Comparison of ENCODE assay signal across 20 cellular contexts in the genomic region with DNA sequence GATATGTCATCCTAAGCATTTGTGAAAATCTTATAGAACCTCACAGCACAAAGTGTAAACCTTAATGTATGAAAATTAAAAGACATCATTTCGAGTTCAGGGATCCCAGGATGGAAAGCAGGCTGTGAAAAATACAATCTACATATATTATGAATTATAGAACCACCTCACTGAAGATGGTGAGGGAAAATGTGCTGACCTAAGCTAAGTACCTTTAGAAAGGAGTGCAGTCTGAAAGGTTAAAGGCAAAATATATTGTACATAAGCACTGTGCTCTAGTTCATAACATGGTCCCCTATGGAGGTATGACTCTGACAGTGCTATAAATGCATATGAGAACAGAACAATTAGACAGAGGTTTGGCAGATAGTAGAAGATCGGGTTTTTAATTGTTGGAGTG.
DNase-seq lines count a peak whose midpoint lies in the region; ATAC-seq, FAIRE-seq and TF ChIP-seq lines count a peak whose summit lies in the region.
"Had no signal": no experiment of that assay in that cellular context is flagged by ENCODE, and none has a peak within 500 bp of the region (broad histone marks: within the 10 kb centered on the region; RNA-seq: fewer than 3 reads in every experiment).

No MANE protein-coding gene starts in this region.

- H3K27me3 ChIP-seq in IMR-90 (ENCODE audit: control insufficient read depth, insufficient read depth, low read length) = no peaks in the 10 kb centered on the region
- peaks cover 0 to 1% (median 0%) of the 10 kb centered on the region in 4 experiments; a peak in 1 of 7 replicates for H3K27me3 ChIP-seq in H1 (replicated peaks in 1 of 4; ENCODE audit: control insufficient read depth in 3 of 4, extremely low read depth in 1 of 4, insufficient read depth in 3 of 4, low read length in 3 of 4)
- no peaks in the 10 kb centered on the region for H3K27me3 ChIP-seq in naive thymus-derived CD4-positive, alpha-beta T cell (ENCODE audit: control insufficient read depth in 2 of 2, insufficient read depth in 2 of 2, low read length in 2 of 2)
- H3K27me3 ChIP-seq: BLaER1 treated with 17β-estradiol and CSF1 and Interleukin-3, amounts not matched to agents 10 nM and 100 nM had no signal

- intact Hi-C loops in IMR-90 (cut with micrococcal nuclease) = no loop called here
- intact Hi-C loops in naive thymus-derived CD4-positive, alpha-beta T cell (cut with micrococcal nuclease) = no loop called here

- H3K27ac Mint-ChIP-seq in naive thymus-derived CD4-positive, alpha-beta T cell = no peak overlapping the region
- H3K27ac Mint-ChIP-seq: B cell; CD4-positive, alpha-beta T cell; CD8-positive, alpha-beta T cell had no signal

- H3K4ac ChIP-seq in IMR-90 (ENCODE audit: low read depth, low read length) (no peak overlapping the region), H1 (replicated peaks; ENCODE audit: insufficient read length, low read depth, low read length) (no peak overlapping the region)

- FAIRE-seq in A549 (lab: Jason Lieb, UNC) (no peak), H1 (lab: Jason Lieb, UNC) (no peak)
- FAIRE-seq: A204.1, D721Med, G401.6, GM12891 had no signal

- H3K9me1 ChIP-seq in IMR-90 (ENCODE audit: insufficient read depth, low read length) = no peaks in the 10 kb centered on the region

- no TSS peak for BruUV-seq in IMR-90 (replicated peaks; lab: Mats Ljungman, UMichigan)

- peaks cover 0 to 6% (median 0%) of the 10 kb centered on the region in 7 donors for H3K4me1 Mint-ChIP-seq in naive thymus-derived CD4-positive, alpha-beta T cell
- H3K4me1 Mint-ChIP-seq: B cell had no signal

- TF ChIP-seq EP300 in A549 (IDR thresholded peaks at IDR 0.05) (no peak), H1 (IDR thresholded peaks at IDR 0.05; ENCODE audit: borderline replicate concordance in 1 of 2, low read depth in 2 of 2, low read length in 2 of 2) (no peak)

- H3K4me2 ChIP-seq in A549 = no peak overlapping the region
- no peak overlapping the region for H3K4me2 ChIP-seq in IMR-90 (ENCODE audit: low read depth, low read length)
- H3K4me2 ChIP-seq in H1 (ENCODE audit: insufficient read depth in 1 of 2, low read depth in 2 of 2, low read length in 2 of 2) = no peak overlapping the region
- H3K4me2 ChIP-seq: BLaER1 treated with 17β-estradiol and CSF1 and Interleukin-3, amounts not matched to agents 10 nM and 100 nM had no signal

- H2AK9ac ChIP-seq in IMR-90 (replicated peaks; ENCODE audit: low read depth, low read length, poor library complexity) = no peak overlapping the region

- CTCF ChIA-PET in A549 (lab: Yijun Ruan, JAX) = no interaction called here
- CTCF ChIA-PET in IMR-90 (lab: Yijun Ruan, JAX) = no interaction called here
- CTCF ChIA-PET in H1 (lab: Charles Lee; ENCODE audit: partially characterized antibody) = interaction anchor here (0.6 kb wide), 1 partner anchor 127 kb away, joined by 3 read pairs; no protein-coding TSS in a partner anchor
- CTCF ChIA-PET in naive thymus-derived CD4-positive, alpha-beta T cell (lab: Charles Lee) = no interaction called here

- H3K27ac ChIP-seq in A549 (no peak overlapping the region), IMR-90 (ENCODE audit: insufficient read depth, low read length) (no peak overlapping the region), H1 (ENCODE audit: low read depth, low read length) (no peak overlapping the region)
- no peak overlapping the region for H3K27ac ChIP-seq in naive thymus-derived CD4-positive, alpha-beta T cell (ENCODE audit: low read depth, low read length)
- H3K27ac ChIP-seq: BLaER1 treated with 17β-estradiol and CSF1 and Interleukin-3, amounts not matched to agents 10 nM and 100 nM; C4-2B had no signal

- WGBS in A549 (ENCODE audit: missing lambda C conversion rate) = 3% methylated on average over 2 of the region's 2 CpGs
- WGBS in IMR-90 (ENCODE audit: extremely low coverage in 2 of 2, insufficient read length in 1 of 2), 2 experiments = no CpG with 5 or more reads among the region's 2 CpGs
- 77% methylated on average over 2 of the region's 2 CpGs; no CpG with 5 or more reads in 1 of the 2 experiments for WGBS in H1 (ENCODE audit: extremely low coverage in 1 of 2, insufficient coverage in 1 of 2, insufficient read length in 1 of 2, insufficient replicate concordance in 2 of 2, low coverage in 1 of 2, low lambda C conversion rate in 2 of 2, missing lambda C conversion rate in 1 of 2), 2 experiments

- H4K20me1 ChIP-seq in IMR-90 (ENCODE audit: insufficient read depth, low read length) (no peaks in the 10 kb centered on the region), H1 (replicated peaks in 1 of 2; ENCODE audit: control insufficient read depth in 1 of 2, insufficient read depth in 2 of 2, low read length in 2 of 2) (no peaks in the 10 kb centered on the region)
- H4K20me1 ChIP-seq: BLaER1 treated with 17β-estradiol and CSF1 and Interleukin-3, amounts not matched to agents 10 nM and 100 nM had no signal

- H3K9ac ChIP-seq in IMR-90 (ENCODE audit: low read depth, low read length) (no peak overlapping the region), H1 (replicated peaks in 1 of 4; ENCODE audit: extremely low read depth in 1 of 4, low read depth in 3 of 4, low read length in 3 of 4) (no peak overlapping the region)
- H3K9ac ChIP-seq: BLaER1 treated with 17β-estradiol and CSF1 and Interleukin-3, amounts not matched to agents 10 nM and 100 nM had no signal

- no peak for ATAC-seq in A549
- ATAC-seq in IMR-90 (ENCODE audit: low read depth) = no peak
- ATAC-seq in naive thymus-derived CD4-positive, alpha-beta T cell = no peak
- ATAC-seq in GM18519 (IDR thresholded peaks at IDR 0.05; ENCODE audit: low FRiP score, unreplicated experiment) = no peak
- ATAC-seq: CD8-positive, alpha-beta T cell had no signal

- no peaks in the 10 kb centered on the region for H3K23me2 ChIP-seq in H1 (ENCODE audit: low read depth, low read length)

- no peak overlapping the region for H2AK5ac ChIP-seq in IMR-90 (ENCODE audit: low read depth, low read length)
- no peak overlapping the region for H2AK5ac ChIP-seq in H1 (ENCODE audit: low read depth, low read length)

- H3K56ac ChIP-seq in IMR-90 (ENCODE audit: extremely low read depth, insufficient read depth, low read length) = no peak overlapping the region
- no peak overlapping the region for H3K56ac ChIP-seq in H1 (replicated peaks; ENCODE audit: insufficient read length, low read depth, low read length)

- H3K27me3 Mint-ChIP-seq in naive thymus-derived CD4-positive, alpha-beta T cell = peaks cover 0 to 12% (median 7%) of the 10 kb centered on the region in 5 donors

- no peak for TF ChIP-seq POLR2A in A549 (IDR thresholded peaks at IDR 0.05; ENCODE audit: low read length)
- TF ChIP-seq POLR2A in IMR-90 (IDR thresholded peaks at IDR 0.05; ENCODE audit: low read depth, low read length) = no peak
- TF ChIP-seq POLR2A in H1 (IDR thresholded peaks at IDR 0.05; ENCODE audit: control extremely low read depth in 1 of 2, low read depth in 2 of 2, low read length in 2 of 2) = no peak

- H3K79me1 ChIP-seq in IMR-90 (ENCODE audit: low read depth in 1 of 2, low read length in 2 of 2) (no peaks in the 10 kb centered on the region), H1 (ENCODE audit: low read depth, low read length) (no peaks in the 10 kb centered on the region)

- no peak for DNase-seq in A549 (ENCODE audit: low read depth in 1 of 2, low spot score in 1 of 2)
- DNase-seq in IMR-90 = no peak
- DNase-seq in H1 (ENCODE audit: low read depth in 1 of 2, low spot score in 2 of 2) = no peak
- no peak for DNase-seq in naive thymus-derived CD4-positive, alpha-beta T cell
- DNase-seq: 8988T; AML-193; Caco-2; Calu3; CD4-positive, alpha-beta T cell; CD8-positive, alpha-beta T cell; DMS79 treated with DMSO at 0.1 percent for 48 hours; GF-D8 had no signal

- no peak overlapping the region for H4K91ac ChIP-seq in IMR-90 (ENCODE audit: insufficient read depth, low read depth, low read length)
- no peak overlapping the region for H4K91ac ChIP-seq in H1 (replicated peaks; ENCODE audit: insufficient read length, low read length)

- H3K36me3 Mint-ChIP-seq in naive thymus-derived CD4-positive, alpha-beta T cell = no peaks in the 10 kb centered on the region
- H3K36me3 Mint-ChIP-seq: CD8-positive, alpha-beta T cell had no signal

- in situ Hi-C loops in IMR-90 (cut with MboI; ENCODE audit: low sequenced_read_pairs) = no loop called here

- H2BK5ac ChIP-seq in IMR-90 (ENCODE audit: low read depth, low read length, poor library complexity, severe bottlenecking) (no peak overlapping the region), H1 (ENCODE audit: low read depth, low read length) (no peak overlapping the region)

- H3K18ac ChIP-seq in IMR-90 (ENCODE audit: low read depth, low read length) (no peak overlapping the region), H1 (ENCODE audit: extremely low read depth, low read length) (no peak overlapping the region)

- no peak overlapping the region for H2BK12ac ChIP-seq in H1 (ENCODE audit: low read depth, low read length)

- TF ChIP-seq RAD21 in A549 (conservative IDR thresholded peaks at IDR 0.05 in 1 of 2, IDR thresholded peaks at IDR 0.05 in 1 of 2) (no peak), IMR-90 (IDR thresholded peaks at IDR 0.05; ENCODE audit: low read length) (no peak), H1 (IDR thresholded peaks at IDR 0.05 in 1 of 2, conservative IDR thresholded peaks at IDR 0.05 in 1 of 2; ENCODE audit: low read depth in 2 of 2, low read length in 2 of 2) (no peak)

- no peak overlapping the region for H3K14ac ChIP-seq in IMR-90 (replicated peaks; ENCODE audit: low read depth, low read length)
- H3K14ac ChIP-seq in H1 (ENCODE audit: insufficient read length) = no peak overlapping the region

- H3K9me3 Mint-ChIP-seq in naive thymus-derived CD4-positive, alpha-beta T cell = no peaks in the 10 kb centered on the region
- H3K9me3 Mint-ChIP-seq: CD4-positive, alpha-beta T cell; CD8-positive, alpha-beta T cell had no signal

- H2AFZ ChIP-seq in IMR-90 (replicated peaks; ENCODE audit: low read length, poor library complexity) (no peak overlapping the region), H1 (ENCODE audit: low read length) (no peak overlapping the region)

- H2BK15ac ChIP-seq in IMR-90 (ENCODE audit: low read depth, low read length) (no peak overlapping the region), H1 (ENCODE audit: low read length) (no peak overlapping the region)

- no peaks in the 10 kb centered on the region for H3K9me3 ChIP-seq in A549
- H3K9me3 ChIP-seq in IMR-90 (ENCODE audit: control insufficient read depth, insufficient read depth, low read length) = no peaks in the 10 kb centered on the region
- H3K9me3 ChIP-seq in H1 (ENCODE audit: insufficient read depth in 2 of 2, low read depth in 1 of 2, low read length in 1 of 2) = no peaks in the 10 kb centered on the region
- no peaks in the 10 kb centered on the region for H3K9me3 ChIP-seq in naive thymus-derived CD4-positive, alpha-beta T cell (ENCODE audit: control insufficient read depth in 2 of 3, low read length in 3 of 3)
- H3K9me3 ChIP-seq: BLaER1 treated with 17β-estradiol and CSF1 and Interleukin-3, amounts not matched to agents 10 nM and 100 nM; Caco-2 had no signal

- dilution Hi-C loops in IMR-90 (cut with HindIII; ENCODE audit: low sequenced_read_pairs, unreplicated experiment) = no loop called here

- POLR2A ChIA-PET in A549 (lab: Yijun Ruan, JAX) (no interaction called here), IMR-90 (lab: Charles Lee; ENCODE audit: unreplicated experiment) (no interaction called here), H1 (lab: Charles Lee; ENCODE audit: partially characterized antibody) (no interaction called here)
- POLR2A ChIA-PET in naive thymus-derived CD4-positive, alpha-beta T cell (lab: Charles Lee) = no interaction called here

- H3K79me2 ChIP-seq in H1 (ENCODE audit: control insufficient read depth in 1 of 2, insufficient read depth in 2 of 2, low read length in 2 of 2) = no peaks in the 10 kb centered on the region

- no peaks in the 10 kb centered on the region for H3K4me1 ChIP-seq in A549
- no peaks in the 10 kb centered on the region for H3K4me1 ChIP-seq in IMR-90 (ENCODE audit: control insufficient read depth, insufficient read depth, low read length)
- peaks cover 0 to under 1% (median 0%) of the 10 kb centered on the region in 4 experiments; a peak in 1 of 7 replicates for H3K4me1 ChIP-seq in H1 (replicated peaks in 1 of 4; ENCODE audit: control insufficient read depth in 3 of 4, insufficient read depth in 4 of 4, low read length in 3 of 4)
- no peaks in the 10 kb centered on the region for H3K4me1 ChIP-seq in naive thymus-derived CD4-positive, alpha-beta T cell (ENCODE audit: control insufficient read depth in 2 of 2, insufficient read depth in 2 of 2, low read length in 2 of 2)
- H3K4me1 ChIP-seq: BLaER1 treated with 17β-estradiol and CSF1 and Interleukin-3, amounts not matched to agents 10 nM and 100 nM; Caco-2 had no signal

- H3K36me3 ChIP-seq in IMR-90 (ENCODE audit: control insufficient read depth, insufficient read depth, low read length) (no peaks in the 10 kb centered on the region), H1 (ENCODE audit: control insufficient read depth in 2 of 4, insufficient read depth in 4 of 4, low read length in 3 of 4) (no peaks in the 10 kb centered on the region)
- H3K36me3 ChIP-seq in naive thymus-derived CD4-positive, alpha-beta T cell (ENCODE audit: control insufficient read depth in 2 of 3, insufficient read depth in 3 of 3, low read length in 3 of 3) = no peaks in the 10 kb centered on the region
- H3K36me3 ChIP-seq: BLaER1 treated with 17β-estradiol and CSF1 and Interleukin-3, amounts not matched to agents 10 nM and 100 nM had no signal

- no peak overlapping the region for H3K4me3 ChIP-seq in A549
- no peak overlapping the region for H3K4me3 ChIP-seq in IMR-90 (ENCODE audit: insufficient read depth, low read depth, low read length)
- H3K4me3 ChIP-seq in H1 (ENCODE audit: extremely low read depth in 1 of 4, insufficient read depth in 2 of 4, low read depth in 3 of 4, low read length in 4 of 4) = no peak overlapping the region
- no peak overlapping the region for H3K4me3 ChIP-seq in naive thymus-derived CD4-positive, alpha-beta T cell (ENCODE audit: low read length)
- H3K4me3 ChIP-seq: BLaER1 treated with 17β-estradiol and CSF1 and Interleukin-3, amounts not matched to agents 10 nM and 100 nM had no signal

- no peak overlapping the region for H2BK120ac ChIP-seq in IMR-90 (ENCODE audit: low read depth, low read length)
- no peak overlapping the region for H2BK120ac ChIP-seq in H1 (replicated peaks; ENCODE audit: low read depth, low read length)

- H2BK20ac ChIP-seq in IMR-90 (ENCODE audit: low read depth, low read length) (no peak overlapping the region), H1 (ENCODE audit: low read length) (no peak overlapping the region)

- H4K8ac ChIP-seq in IMR-90 (ENCODE audit: low read depth in 2 of 2, low read length in 2 of 2) (no peak overlapping the region), H1 (ENCODE audit: extremely low read depth, insufficient read depth, low read length) (no peak overlapping the region)

- H3K23ac ChIP-seq in IMR-90 (ENCODE audit: low read depth, low read length) (no peak overlapping the region), H1 (ENCODE audit: insufficient read length) (no peak overlapping the region)

- H3K4me3 Mint-ChIP-seq in naive thymus-derived CD4-positive, alpha-beta T cell = no peak overlapping the region
- H3K4me3 Mint-ChIP-seq: B cell; CD4-positive, alpha-beta T cell; CD8-positive, alpha-beta T cell had no signal

- TF ChIP-seq CTCF in A549 (IDR thresholded peaks at IDR 0.05) = no peak
- TF ChIP-seq CTCF in IMR-90 (conservative IDR thresholded peaks at IDR 0.05; ENCODE audit: low read depth, low read length) = no peak
- no peak for TF ChIP-seq CTCF in H1 (IDR thresholded peaks at IDR 0.05; ENCODE audit: control extremely low read depth in 1 of 3, insufficient read depth in 1 of 3, low read depth in 1 of 3, low read length in 3 of 3)

- H4K5ac ChIP-seq in IMR-90 (ENCODE audit: low read depth, low read length) (no peak overlapping the region), H1 (ENCODE audit: insufficient read length, low read depth, low read length) (no peak overlapping the region)

Comparison
In these comparisons a context has a peak if more than half of its experiments do, and no peak if none do; other contexts are left out.
1. Of the 18 proteins assayed by ChIP-seq in both H1 and A549: peak only in H1: none; only in A549: none; in both: MAFK; in neither: 17.